20 cellular contexts compared by ENCODE assay signal in the genomic region with DNA sequence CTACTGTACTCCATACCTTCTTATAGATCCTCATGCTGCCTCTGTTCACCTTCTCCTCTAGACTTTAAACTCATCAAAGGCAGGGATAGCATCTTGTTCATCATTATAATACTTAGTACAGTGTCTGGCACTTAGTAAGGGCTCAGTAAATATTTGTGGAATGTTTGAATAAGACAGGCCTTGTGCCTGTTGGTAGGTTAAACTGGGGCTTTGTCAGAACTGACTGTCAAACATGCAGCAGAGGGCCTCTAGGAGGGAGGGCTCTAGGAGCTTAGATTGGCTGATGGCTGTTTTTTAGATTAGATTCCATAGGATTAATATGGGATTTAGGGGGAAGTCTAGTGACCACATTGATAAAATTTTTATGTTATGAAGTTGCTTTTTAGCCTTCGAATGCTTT.
A peak's percentile ranks its signal among the peaks of the same experiment; 100 is the strongest.
DNase-seq lines count a peak whose midpoint lies in the region; ATAC-seq, FAIRE-seq and TF ChIP-seq lines count a peak whose summit lies in the region.
"Had no signal": no experiment of that assay in that cellular context is flagged by ENCODE, and none has a peak within 500 bp of the region (broad histone marks: within the 10 kb centered on the region; RNA-seq: fewer than 3 reads in every experiment).

No MANE protein-coding gene starts in this region.

- peaks cover 11% of the 10 kb centered on the region for H3K4me1 ChIP-seq in cardiac muscle cell (ENCODE audit: low read depth)
- H3K4me1 ChIP-seq in astrocyte (ENCODE audit: insufficient read depth, low read length) = peaks cover 20% of the 10 kb centered on the region
- H3K4me1 ChIP-seq in hepatocyte (ENCODE audit: insufficient read depth) = no peaks in the 10 kb centered on the region

- CTCF ChIA-PET in WTC11 (lab: Charles Lee) = no interaction called here

- 59% methylated on average over 1 of the region's 1 CpG for WGBS in hepatocyte (ENCODE audit: low lambda C conversion rate, missing lambda C conversion rate)

- intact Hi-C loops in Right ventricle myocardium superior (cut with DNase I) = no loop called here

- H3K4me2 ChIP-seq in astrocyte (ENCODE audit: low read length) = no peak overlapping the region
- H3K4me2 ChIP-seq in hepatocyte = no peak overlapping the region

- H3K27ac Mint-ChIP-seq in astrocyte (ENCODE audit: unreplicated experiment) = peak overlapping the region; percentile 36
- H3K27ac Mint-ChIP-seq in WTC11 = no peak overlapping the region

- H3K9ac ChIP-seq in astrocyte (ENCODE audit: low read length) = no peak overlapping the region
- H3K9ac ChIP-seq: GM23248 had no signal

- H3K4me1 Mint-ChIP-seq in astrocyte (ENCODE audit: low read depth, unreplicated experiment) = peaks cover 36% of the 10 kb centered on the region
- H3K4me1 Mint-ChIP-seq in WTC11 = no peaks in the 10 kb centered on the region

- H3K9me2 ChIP-seq in hepatocyte (replicated peaks; ENCODE audit: insufficient read depth) = no peaks in the 10 kb centered on the region

- no peak for TF ChIP-seq CTCF in cardiac muscle cell (IDR thresholded peaks at IDR 0.05; ENCODE audit: low read depth, low read length)
- TF ChIP-seq CTCF in astrocyte (IDR thresholded peaks at IDR 0.05; ENCODE audit: insufficient read depth, low read depth, low read length) = no peak
- no peak for TF ChIP-seq CTCF in hepatocyte (IDR thresholded peaks at IDR 0.05; ENCODE audit: poor library complexity)
- no peak for TF ChIP-seq CTCF in WTC11 (IDR thresholded peaks at IDR 0.05)

- H3K4me3 Mint-ChIP-seq in astrocyte (ENCODE audit: unreplicated experiment) (no peak overlapping the region), WTC11 (no peak overlapping the region)
- H3K4me3 Mint-ChIP-seq: activated CD4-positive, alpha-beta memory T cell treated with anti-CD3 and anti-CD28 coated beads, Interleukin-2, amount 10 ng/mL, durations not matched to agents 7 days and 5 days; activated T-helper 17 cell treated with anti-CD3 and anti-CD28 coated beads, Interleukin-2, amount 50 U/mL, for 72 hours had no signal

- H3K36me3 Mint-ChIP-seq in astrocyte (ENCODE audit: low read depth, unreplicated experiment) (peaks cover 4% of the 10 kb centered on the region), WTC11 (peaks cover 17% of the 10 kb centered on the region)

- FAIRE-seq in astrocyte (lab: Jason Lieb, UNC) = peak; percentile 60
- FAIRE-seq: TTC549, urothelium cell line had no signal

- no peaks in the 10 kb centered on the region for H3K27me3 Mint-ChIP-seq in astrocyte (ENCODE audit: low read depth, unreplicated experiment)
- H3K27me3 Mint-ChIP-seq in WTC11 (ENCODE audit: low read depth) = no peaks in the 10 kb centered on the region
- H3K27me3 Mint-ChIP-seq: activated CD4-positive, alpha-beta memory T cell treated with anti-CD3 and anti-CD28 coated beads, Interleukin-2, amount 10 ng/mL, durations not matched to agents 7 days and 5 days; activated T-helper 17 cell treated with anti-CD3 and anti-CD28 coated beads, Interleukin-2, amount 50 U/mL, for 72 hours; IgD-negative memory B cell had no signal

- DNase-seq in cardiac muscle cell (ENCODE audit: low read depth in 1 of 2, low spot score in 1 of 2) (peak in 1 of 2 donors; percentile 36), Right ventricle myocardium superior (no peak), astrocyte (ENCODE audit: low read depth) (peak; percentile 26), hepatocyte (ENCODE audit: low spot score) (no peak), MV-4-11 (lab: John Stamatoyannopoulos, UW) (no peak), SHP77 treated with DMSO at 0.1 percent for 48 hours (lab: John Stamatoyannopoulos, UW) (no peak), NCI-H446 (lab: John Stamatoyannopoulos, UW) (no peak), WTC11 (ENCODE audit: low spot score) (no peak)
- DNase-seq: activated CD4-positive, alpha-beta memory T cell treated with anti-CD3 and anti-CD28 coated beads, Interleukin-2, amount 10 ng/mL, durations not matched to agents 7 days and 5 days; effector CD4-positive, alpha-beta T cell; GM23248; left cardiac atrium; NCI-H1105; NCI-H2171 treated with DMSO at 0.1 percent for 48 hours; SJCRH30; stimulated activated CD4-positive, alpha-beta T cell treated with anti-CD3 and anti-CD28 coated beads, Interleukin-2, amount 100 ng/mL, for 24 hours had no signal

- H2AFZ ChIP-seq in astrocyte (ENCODE audit: low read depth, low read length) = no peak overlapping the region
- H2AFZ ChIP-seq in hepatocyte = no peak overlapping the region
- H2AFZ ChIP-seq: GM23248 had no signal

- ATAC-seq in Right ventricle myocardium superior (ENCODE audit: poor library complexity) (no peak), WTC11 (no peak)
- ATAC-seq: activated T-helper 17 cell treated with anti-CD3 and anti-CD28 coated beads, Interleukin-2, amount 50 U/mL, for 72 hours; left cardiac atrium had no signal

- H3K36me3 ChIP-seq in cardiac muscle cell = no peaks in the 10 kb centered on the region
- H3K36me3 ChIP-seq in astrocyte (ENCODE audit: insufficient read depth, low read length) = peaks cover 5% of the 10 kb centered on the region
- H3K36me3 ChIP-seq in hepatocyte (replicated peaks; ENCODE audit: insufficient read depth, low read depth) = peaks cover 8% of the 10 kb centered on the region

- H3K9me3 ChIP-seq in cardiac muscle cell (ENCODE audit: low read depth) (no peaks in the 10 kb centered on the region), astrocyte (ENCODE audit: insufficient read depth, low read depth, low read length) (no peaks in the 10 kb centered on the region), hepatocyte (ENCODE audit: low read depth) (peaks cover 11% of the 10 kb centered on the region)
- H3K9me3 ChIP-seq: SJCRH30 had no signal

- H3K27ac ChIP-seq in cardiac muscle cell (peak overlapping the region; percentile 18), astrocyte (ENCODE audit: low read depth, low read length) (peak overlapping the region; percentile 87), hepatocyte (peak overlapping the region; percentile 11)
- H3K27ac ChIP-seq: SJCRH30 had no signal

- POLR2A ChIA-PET in WTC11 (lab: Charles Lee) = no interaction called here

- no peaks in the 10 kb centered on the region for H3K27me3 ChIP-seq in cardiac muscle cell
- H3K27me3 ChIP-seq in astrocyte (ENCODE audit: insufficient read depth, low read length) = no peaks in the 10 kb centered on the region
- no peaks in the 10 kb centered on the region for H3K27me3 ChIP-seq in hepatocyte
- H3K27me3 ChIP-seq: SJCRH30 had no signal

- no peak overlapping the region for H3K4me3 ChIP-seq in cardiac muscle cell
- no peak overlapping the region for H3K4me3 ChIP-seq in astrocyte (ENCODE audit: insufficient read depth, low read depth, low read length)
- no peak overlapping the region for H3K4me3 ChIP-seq in hepatocyte
- H3K4me3 ChIP-seq: GM23248, SJCRH30 had no signal

- peaks cover 7% of the 10 kb centered on the region for H3K79me2 ChIP-seq in astrocyte (ENCODE audit: insufficient read depth, low read length)
- H3K79me2 ChIP-seq in hepatocyte = peaks cover 2% of the 10 kb centered on the region

- no peaks in the 10 kb centered on the region for H3K9me3 Mint-ChIP-seq in astrocyte (ENCODE audit: unreplicated experiment)
- peaks cover 10% of the 10 kb centered on the region for H3K9me3 Mint-ChIP-seq in WTC11

- H4K20me1 ChIP-seq in astrocyte (ENCODE audit: insufficient read depth, low read length) = no peaks in the 10 kb centered on the region
- H4K20me1 ChIP-seq in hepatocyte (ENCODE audit: insufficient read depth, poor library complexity, severe bottlenecking) = no peaks in the 10 kb centered on the region

TF ChIP-seq in WTC11, 78 proteins besides CTCF, POLR2A, EP300 and RAD21 (continues in another document):
- no peak for TF ChIP-seq FOXK1 (CRISPR knock-in tag; IDR thresholded peaks at IDR 0.05)
- TF ChIP-seq, protein P1, sequence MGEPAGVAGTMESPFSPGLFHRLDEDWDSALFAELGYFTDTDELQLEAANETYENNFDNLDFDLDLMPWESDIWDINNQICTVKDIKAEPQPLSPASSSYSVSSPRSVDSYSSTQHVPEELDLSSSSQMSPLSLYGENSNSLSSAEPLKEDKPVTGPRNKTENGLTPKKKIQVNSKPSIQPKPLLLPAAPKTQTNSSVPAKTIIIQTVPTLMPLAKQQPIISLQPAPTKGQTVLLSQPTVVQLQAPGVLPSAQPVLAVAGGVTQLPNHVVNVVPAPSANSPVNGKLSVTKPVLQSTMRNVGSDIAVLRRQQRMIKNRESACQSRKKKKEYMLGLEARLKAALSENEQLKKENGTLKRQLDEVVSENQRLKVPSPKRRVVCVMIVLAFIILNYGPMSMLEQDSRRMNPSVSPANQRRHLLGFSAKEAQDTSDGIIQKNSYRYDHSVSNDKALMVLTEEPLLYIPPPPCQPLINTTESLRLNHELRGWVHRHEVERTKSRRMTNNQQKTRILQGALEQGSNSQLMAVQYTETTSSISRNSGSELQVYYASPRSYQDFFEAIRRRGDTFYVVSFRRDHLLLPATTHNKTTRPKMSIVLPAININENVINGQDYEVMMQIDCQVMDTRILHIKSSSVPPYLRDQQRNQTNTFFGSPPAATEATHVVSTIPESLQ (CRISPR knock-in tag; IDR thresholded peaks at IDR 0.05) = no peak
- TF ChIP-seq, protein P2, sequence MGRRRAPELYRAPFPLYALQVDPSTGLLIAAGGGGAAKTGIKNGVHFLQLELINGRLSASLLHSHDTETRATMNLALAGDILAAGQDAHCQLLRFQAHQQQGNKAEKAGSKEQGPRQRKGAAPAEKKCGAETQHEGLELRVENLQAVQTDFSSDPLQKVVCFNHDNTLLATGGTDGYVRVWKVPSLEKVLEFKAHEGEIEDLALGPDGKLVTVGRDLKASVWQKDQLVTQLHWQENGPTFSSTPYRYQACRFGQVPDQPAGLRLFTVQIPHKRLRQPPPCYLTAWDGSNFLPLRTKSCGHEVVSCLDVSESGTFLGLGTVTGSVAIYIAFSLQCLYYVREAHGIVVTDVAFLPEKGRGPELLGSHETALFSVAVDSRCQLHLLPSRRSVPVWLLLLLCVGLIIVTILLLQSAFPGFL (CRISPR knock-in tag; IDR thresholded peaks at IDR 0.05; ENCODE audit: borderline replicate concordance) = no peak
- TF ChIP-seq KAT7 (CRISPR knock-in tag; IDR thresholded peaks at IDR 0.05; ENCODE audit: borderline replicate concordance) = no peak
- no peak for TF ChIP-seq CREB1 (CRISPR knock-in tag; IDR thresholded peaks at IDR 0.05)
- no peak for TF ChIP-seq JUN (CRISPR knock-in tag; IDR thresholded peaks at IDR 0.05)
- TF ChIP-seq PRRX2 (CRISPR knock-in tag; IDR thresholded peaks at IDR 0.05) = no peak
- no peak for TF ChIP-seq ZNF317 (CRISPR knock-in tag; IDR thresholded peaks at IDR 0.05; ENCODE audit: borderline replicate concordance, low read depth)
- no peak for TF ChIP-seq GABPB1 (CRISPR knock-in tag; IDR thresholded peaks at IDR 0.05)

Comparison
In these comparisons a context has a peak if more than half of its experiments do, and no peak if none do; other contexts are left out.
1. H3K27ac ChIP-seq: peak in every context shown above with its lines; median percentile 87 in astrocyte; 18 in cardiac muscle cell; 11 in hepatocyte.